8 cellular contexts compared by ENCODE assay signal in the genomic region with DNA sequence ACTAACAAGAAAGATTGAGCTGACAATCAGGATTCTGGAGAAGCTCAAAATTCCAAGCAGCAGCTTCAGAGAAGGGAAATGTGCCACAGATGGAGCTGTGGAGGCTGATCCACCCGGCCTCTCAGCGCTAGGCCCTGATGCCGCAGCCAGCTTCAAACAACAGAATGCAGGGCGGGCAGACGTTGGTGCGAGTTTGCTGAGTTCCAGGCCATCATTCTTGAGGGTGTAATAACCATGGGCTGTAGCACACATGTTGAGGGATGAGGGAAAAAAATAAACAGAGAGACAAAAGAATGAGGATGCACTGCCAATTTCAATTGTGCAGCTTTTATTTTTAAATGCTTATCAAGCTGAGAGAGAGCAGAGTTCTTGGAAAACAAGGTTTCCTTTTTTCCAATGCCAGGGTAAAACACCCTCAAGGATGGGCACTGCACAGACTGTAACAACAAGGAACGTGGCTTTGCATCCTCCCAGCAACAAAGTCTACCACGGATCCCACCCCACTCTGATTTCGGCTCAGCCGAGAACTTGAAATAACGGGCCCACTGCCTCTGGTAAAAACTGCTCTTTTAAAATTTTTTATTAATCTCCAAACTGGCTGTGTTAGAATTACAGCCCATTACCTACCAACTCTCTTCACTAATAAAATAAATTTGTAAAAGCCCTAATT.
DNase-seq lines count a peak whose midpoint lies in the region; ATAC-seq and TF ChIP-seq lines count a peak whose summit lies in the region.
"Had no signal": no experiment of that assay in that cellular context is flagged by ENCODE, and none has a peak within 500 bp of the region (broad histone marks: within the 10 kb centered on the region; RNA-seq: fewer than 3 reads in every experiment).

No MANE protein-coding gene starts in this region.

- H3K9me3 ChIP-seq in MG63 (no peaks in the 10 kb centered on the region), right lobe of liver (no peaks in the 10 kb centered on the region), stomach smooth muscle (ENCODE audit: control insufficient read depth in 2 of 2, low read length in 2 of 2) (no peaks in the 10 kb centered on the region)

- H3K36me3 ChIP-seq in MG63 (no peaks in the 10 kb centered on the region), right lobe of liver (no peaks in the 10 kb centered on the region), stomach smooth muscle (ENCODE audit: control insufficient read depth in 2 of 2, insufficient read depth in 2 of 2, low read length in 2 of 2) (no peaks in the 10 kb centered on the region)

- WGBS in right lobe of liver (ENCODE audit: insufficient coverage, low coverage, low lambda C conversion rate, missing lambda C conversion rate): 67% methylated on average over 9 of the region's 11 CpGs

- H3K27me3 ChIP-seq in MG63 (no peaks in the 10 kb centered on the region), right lobe of liver (no peaks in the 10 kb centered on the region), stomach smooth muscle (ENCODE audit: control insufficient read depth in 1 of 2, insufficient read depth in 2 of 2, low read length in 2 of 2) (no peaks in the 10 kb centered on the region)

- peak; percentile 39 for DNase-seq in MG63
- DNase-seq in astrocyte of the cerebellum (ENCODE audit: low read depth): no peak
- DNase-seq in right lobe of liver: no peak
- DNase-seq in NCI-H774 (lab: John Stamatoyannopoulos, UW): no peak
- DNase-seq in NCI-H2171 treated with DMSO at 0.1 percent for 48 hours (lab: John Stamatoyannopoulos, UW): no peak
- no peak for DNase-seq in iPS-NIHi7 (ENCODE audit: extremely low spot score)

- in situ Hi-C loops in astrocyte of the cerebellum (cut with HindIII; ENCODE audit: low sequenced_read_pairs): no loop called here

- ATAC-seq in right lobe of liver: no peak

- H3K4me1 ChIP-seq in right lobe of liver: peaks cover 0 to 37% (median 8%) of the 10 kb centered on the region in 4 donors
- H3K4me1 ChIP-seq in stomach smooth muscle (ENCODE audit: control insufficient read depth, insufficient read depth, low read length): peaks cover 41% of the 10 kb centered on the region
- H3K4me1 ChIP-seq: parathyroid adenoma had no signal

- no peak for TF ChIP-seq CTCF in astrocyte of the cerebellum (IDR thresholded peaks at IDR 0.05; ENCODE audit: low read depth, low read length, missing control alignments)
- TF ChIP-seq CTCF in right lobe of liver (IDR thresholded peaks at IDR 0.05): no peak

- intact Hi-C loops in right lobe of liver (cut with DNase I): no loop called here

- no peak overlapping the region for H3K4me3 ChIP-seq in MG63
- H3K4me3 ChIP-seq in astrocyte of the cerebellum (ENCODE audit: low read depth, low read length): peak overlapping the region; percentile 11
- no peak overlapping the region for H3K4me3 ChIP-seq in right lobe of liver
- H3K4me3 ChIP-seq in stomach smooth muscle (ENCODE audit: low read length in 2 of 2): peak overlapping the region in 1 of 2 donors; percentile 44

- H3K9ac ChIP-seq in stomach smooth muscle (ENCODE audit: low read length in 2 of 2): peak overlapping the region in 1 of 2 donors; percentile 21
- H3K9ac ChIP-seq: parathyroid adenoma had no signal

- no peak for TF ChIP-seq POLR2A in right lobe of liver (IDR thresholded peaks at IDR 0.05)

- H3K27ac ChIP-seq in right lobe of liver: peak overlapping the region in 2 of 3 donors; percentile 67 to 82
- H3K27ac ChIP-seq in stomach smooth muscle (ENCODE audit: low read length): peak overlapping the region; percentile 76
